ENCODE assay signal across 1 cellular context in genomic region chr6:21588812-21589811, GRCh38.
TF ChIP-seq lines count a peak whose summit lies in the region.

No MANE protein-coding gene starts in this region.

TF ChIP-seq in GM23338, 12 proteins besides CTCF, POLR2A, EP300 and RAD21 (continued from another document):
- TF ChIP-seq ZNF462 (CRISPR knock-in tag; IDR thresholded peaks at IDR 0.05) (no peak), CREB1 (CRISPR knock-in tag; IDR thresholded peaks at IDR 0.05; ENCODE audit: low read depth) (no peak), ZNF114 (CRISPR knock-in tag; IDR thresholded peaks at IDR 0.05) (no peak), EZH2 (IDR thresholded peaks at IDR 0.05; ENCODE audit: low read depth, unreplicated experiment) (no peak), ETS1 (IDR thresholded peaks at IDR 0.05) (no peak), EZH2phosphoT487 (IDR thresholded peaks at IDR 0.05; ENCODE audit: unreplicated experiment) (no peak)
TF ChIP-seq in GM23338: peak in this region for 0.
